ENCODE assay signal across 10 cellular contexts in the genomic region with DNA sequence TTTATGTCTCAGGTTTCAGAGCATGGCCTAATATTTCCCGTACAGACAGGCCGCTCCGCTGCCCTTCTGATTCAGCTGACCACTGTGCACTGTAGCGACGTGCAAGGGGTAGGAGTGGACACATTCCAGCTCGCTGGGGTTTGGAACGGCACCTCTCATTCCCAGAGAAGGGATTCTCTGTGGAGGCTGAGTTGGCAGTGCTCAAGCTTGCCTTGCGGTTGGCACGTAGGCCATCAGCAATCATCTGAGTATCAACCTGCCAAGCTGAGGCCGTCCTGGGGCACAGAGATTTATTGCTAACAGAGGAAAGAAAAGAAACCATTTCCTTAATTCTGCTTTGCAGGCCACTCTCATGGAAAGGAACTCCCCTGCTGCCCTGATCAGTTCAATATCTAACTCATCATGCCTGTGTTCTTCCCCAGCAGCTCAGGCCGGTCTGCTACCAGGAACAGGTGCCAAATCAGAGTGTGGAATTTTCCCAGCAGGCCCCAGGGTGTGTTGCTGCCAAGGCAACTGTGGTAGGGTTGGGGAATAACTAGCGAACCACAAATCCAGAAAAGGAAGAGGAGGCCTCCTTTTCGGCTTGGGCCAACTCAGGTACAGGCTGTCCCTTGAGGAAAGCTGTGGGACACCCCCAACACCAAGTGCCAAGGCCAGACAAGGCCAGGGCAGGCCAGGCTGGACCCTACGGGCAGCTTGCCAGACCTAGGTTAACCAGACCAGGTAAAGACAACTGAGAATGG.
DNase-seq lines count a peak whose midpoint lies in the region; ATAC-seq, FAIRE-seq and TF ChIP-seq lines count a peak whose summit lies in the region.
"Had no signal": no experiment of that assay in that cellular context is flagged by ENCODE, and none has a peak within 500 bp of the region (broad histone marks: within the 10 kb centered on the region; RNA-seq: fewer than 3 reads in every experiment).

No MANE protein-coding gene starts in this region.

- ATAC-seq in pancreas (peak; percentile 84 to 94 (median 89)), GM19397 (IDR thresholded peaks at IDR 0.05; ENCODE audit: unreplicated experiment) (no peak)

- TF ChIP-seq CTCF in AG10803 (conservative IDR thresholded peaks at IDR 0.05; ENCODE audit: low read length), result no peak
- no peak for TF ChIP-seq CTCF in RWPE1 (conservative IDR thresholded peaks at IDR 0.05; ENCODE audit: low read depth)
- TF ChIP-seq CTCF in fibroblast of the aortic adventitia (IDR thresholded peaks at IDR 0.05; ENCODE audit: insufficient read depth, low read length), result no peak
- TF ChIP-seq CTCF in pancreas (IDR thresholded peaks at IDR 0.05), result no peak

- no peaks in the 10 kb centered on the region for H3K27me3 ChIP-seq in pancreas

- no peaks in the 10 kb centered on the region for H3K9me3 ChIP-seq in pancreas

- intact Hi-C loops in pancreas (cut with DNase I), result no loop called here

- DNase-seq in AG10803 (ENCODE audit: low read depth) (peak; percentile 76), RWPE1 (ENCODE audit: low spot score) (no peak), fibroblast of the aortic adventitia (ENCODE audit: low read depth) (peak; percentile 84), pancreas (peak in 5 of 6 donors; percentile 56 to 69 (median 60)), ecto neural progenitor cell (ENCODE audit: low spot score) (no peak), GM19239 (ENCODE audit: insufficient read length, low spot score) (no peak), NCI-H1694 treated with DMSO at 0.1 percent for 48 hours (lab: John Stamatoyannopoulos, UW) (no peak)
- DNase-seq: foreskin melanocyte, midbrain had no signal

- FAIRE-seq in pancreas (lab: Jason Lieb, UNC), result no peak
- no peak for FAIRE-seq in GM19239 (lab: Jason Lieb, UNC)

- H3K36me3 ChIP-seq in pancreas, result no peaks in the 10 kb centered on the region

- H3K4me3 ChIP-seq in AG10803 (ENCODE audit: low read length) (no peak overlapping the region), fibroblast of the aortic adventitia (ENCODE audit: low read depth, low read length) (no peak overlapping the region), pancreas (no peak overlapping the region)

- CTCF ChIA-PET in RWPE1 (lab: Yijun Ruan, JAX), result no interaction called here

- no peaks in the 10 kb centered on the region for H3K4me1 ChIP-seq in pancreas

- WGBS in pancreas, 2 donors, result 57 to 63% methylated on average over 14 of the region's 14 CpGs

- POLR2A ChIA-PET in RWPE1 (lab: Yijun Ruan, JAX; ENCODE audit: low non-redundant PET), result no interaction called here

- peak overlapping the region; percentile 97 for H3K27ac ChIP-seq in RWPE1
- peak overlapping the region; percentile 67 to 89 (median 84) for H3K27ac ChIP-seq in pancreas

Comparison
In these comparisons a context has a peak if more than half of its experiments do, and no peak if none do; other contexts are left out.
1. DNase-seq: peak in AG10803 (single experiment), fibroblast of the aortic adventitia (single experiment) and pancreas (5 of 6); none in RWPE1 (single experiment), ecto neural progenitor cell (single experiment), GM19239 (single experiment) and NCI-H1694 treated with DMSO at 0.1 percent for 48 hours (single experiment).